Comparison of ENCODE assay signal across 1 cellular context in the genomic region with DNA sequence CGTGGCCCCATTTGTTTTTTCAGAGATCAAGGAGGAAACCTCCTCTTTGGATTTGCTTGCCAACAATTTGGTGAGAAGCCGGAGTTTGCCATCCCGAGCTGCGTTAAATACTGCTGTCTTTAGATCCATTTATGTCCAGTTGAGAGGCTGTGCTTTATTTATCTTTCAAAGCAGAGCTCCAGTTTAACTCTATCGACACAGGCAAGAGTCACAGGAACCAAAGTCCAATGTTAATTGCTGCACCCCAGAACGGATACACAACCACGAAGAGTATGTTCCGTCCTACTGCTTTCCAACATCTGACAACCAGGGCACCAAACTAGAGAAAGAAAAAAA.
A peak's percentile ranks its signal among the peaks of the same experiment; 100 is the strongest.
TF ChIP-seq lines count a peak whose summit lies in the region.

No MANE protein-coding gene starts in this region.

TF ChIP-seq in HepG2, 621 proteins besides CTCF, POLR2A, EP300 and RAD21 (continued from another document and continues in another):
- TF ChIP-seq, protein P1, sequence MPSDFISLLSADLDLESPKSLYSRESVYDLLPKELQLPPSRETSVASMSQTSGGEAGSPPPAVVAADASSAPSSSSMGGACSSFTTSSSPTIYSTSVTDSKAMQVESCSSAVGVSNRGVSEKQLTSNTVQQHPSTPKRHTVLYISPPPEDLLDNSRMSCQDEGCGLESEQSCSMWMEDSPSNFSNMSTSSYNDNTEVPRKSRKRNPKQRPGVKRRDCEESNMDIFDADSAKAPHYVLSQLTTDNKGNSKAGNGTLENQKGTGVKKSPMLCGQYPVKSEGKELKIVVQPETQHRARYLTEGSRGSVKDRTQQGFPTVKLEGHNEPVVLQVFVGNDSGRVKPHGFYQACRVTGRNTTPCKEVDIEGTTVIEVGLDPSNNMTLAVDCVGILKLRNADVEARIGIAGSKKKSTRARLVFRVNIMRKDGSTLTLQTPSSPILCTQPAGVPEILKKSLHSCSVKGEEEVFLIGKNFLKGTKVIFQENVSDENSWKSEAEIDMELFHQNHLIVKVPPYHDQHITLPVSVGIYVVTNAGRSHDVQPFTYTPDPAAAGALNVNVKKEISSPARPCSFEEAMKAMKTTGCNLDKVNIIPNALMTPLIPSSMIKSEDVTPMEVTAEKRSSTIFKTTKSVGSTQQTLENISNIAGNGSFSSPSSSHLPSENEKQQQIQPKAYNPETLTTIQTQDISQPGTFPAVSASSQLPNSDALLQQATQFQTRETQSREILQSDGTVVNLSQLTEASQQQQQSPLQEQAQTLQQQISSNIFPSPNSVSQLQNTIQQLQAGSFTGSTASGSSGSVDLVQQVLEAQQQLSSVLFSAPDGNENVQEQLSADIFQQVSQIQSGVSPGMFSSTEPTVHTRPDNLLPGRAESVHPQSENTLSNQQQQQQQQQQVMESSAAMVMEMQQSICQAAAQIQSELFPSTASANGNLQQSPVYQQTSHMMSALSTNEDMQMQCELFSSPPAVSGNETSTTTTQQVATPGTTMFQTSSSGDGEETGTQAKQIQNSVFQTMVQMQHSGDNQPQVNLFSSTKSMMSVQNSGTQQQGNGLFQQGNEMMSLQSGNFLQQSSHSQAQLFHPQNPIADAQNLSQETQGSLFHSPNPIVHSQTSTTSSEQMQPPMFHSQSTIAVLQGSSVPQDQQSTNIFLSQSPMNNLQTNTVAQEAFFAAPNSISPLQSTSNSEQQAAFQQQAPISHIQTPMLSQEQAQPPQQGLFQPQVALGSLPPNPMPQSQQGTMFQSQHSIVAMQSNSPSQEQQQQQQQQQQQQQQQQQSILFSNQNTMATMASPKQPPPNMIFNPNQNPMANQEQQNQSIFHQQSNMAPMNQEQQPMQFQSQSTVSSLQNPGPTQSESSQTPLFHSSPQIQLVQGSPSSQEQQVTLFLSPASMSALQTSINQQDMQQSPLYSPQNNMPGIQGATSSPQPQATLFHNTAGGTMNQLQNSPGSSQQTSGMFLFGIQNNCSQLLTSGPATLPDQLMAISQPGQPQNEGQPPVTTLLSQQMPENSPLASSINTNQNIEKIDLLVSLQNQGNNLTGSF (CRISPR knock-in tag; IDR thresholded peaks at IDR 0.05): no peak
- no peak for TF ChIP-seq ZNF598 (CRISPR knock-in tag; IDR thresholded peaks at IDR 0.05; ENCODE audit: borderline replicate concordance)
- no peak for TF ChIP-seq ZNF713 (CRISPR knock-in tag; IDR thresholded peaks at IDR 0.05)
- TF ChIP-seq, protein P2, sequence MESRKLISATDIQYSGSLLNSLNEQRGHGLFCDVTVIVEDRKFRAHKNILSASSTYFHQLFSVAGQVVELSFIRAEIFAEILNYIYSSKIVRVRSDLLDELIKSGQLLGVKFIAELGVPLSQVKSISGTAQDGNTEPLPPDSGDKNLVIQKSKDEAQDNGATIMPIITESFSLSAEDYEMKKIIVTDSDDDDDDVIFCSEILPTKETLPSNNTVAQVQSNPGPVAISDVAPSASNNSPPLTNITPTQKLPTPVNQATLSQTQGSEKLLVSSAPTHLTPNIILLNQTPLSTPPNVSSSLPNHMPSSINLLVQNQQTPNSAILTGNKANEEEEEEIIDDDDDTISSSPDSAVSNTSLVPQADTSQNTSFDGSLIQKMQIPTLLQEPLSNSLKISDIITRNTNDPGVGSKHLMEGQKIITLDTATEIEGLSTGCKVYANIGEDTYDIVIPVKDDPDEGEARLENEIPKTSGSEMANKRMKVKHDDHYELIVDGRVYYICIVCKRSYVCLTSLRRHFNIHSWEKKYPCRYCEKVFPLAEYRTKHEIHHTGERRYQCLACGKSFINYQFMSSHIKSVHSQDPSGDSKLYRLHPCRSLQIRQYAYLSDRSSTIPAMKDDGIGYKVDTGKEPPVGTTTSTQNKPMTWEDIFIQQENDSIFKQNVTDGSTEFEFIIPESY (CRISPR knock-in tag; IDR thresholded peaks at IDR 0.05): no peak
- TF ChIP-seq, protein P3, sequence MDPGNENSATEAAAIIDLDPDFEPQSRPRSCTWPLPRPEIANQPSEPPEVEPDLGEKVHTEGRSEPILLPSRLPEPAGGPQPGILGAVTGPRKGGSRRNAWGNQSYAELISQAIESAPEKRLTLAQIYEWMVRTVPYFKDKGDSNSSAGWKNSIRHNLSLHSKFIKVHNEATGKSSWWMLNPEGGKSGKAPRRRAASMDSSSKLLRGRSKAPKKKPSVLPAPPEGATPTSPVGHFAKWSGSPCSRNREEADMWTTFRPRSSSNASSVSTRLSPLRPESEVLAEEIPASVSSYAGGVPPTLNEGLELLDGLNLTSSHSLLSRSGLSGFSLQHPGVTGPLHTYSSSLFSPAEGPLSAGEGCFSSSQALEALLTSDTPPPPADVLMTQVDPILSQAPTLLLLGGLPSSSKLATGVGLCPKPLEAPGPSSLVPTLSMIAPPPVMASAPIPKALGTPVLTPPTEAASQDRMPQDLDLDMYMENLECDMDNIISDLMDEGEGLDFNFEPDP (CRISPR knock-in tag; conservative IDR thresholded peaks at IDR 0.05): no peak
- no peak for TF ChIP-seq SCMH1 (CRISPR knock-in tag; IDR thresholded peaks at IDR 0.05; ENCODE audit: borderline replicate concordance)
- no peak for TF ChIP-seq ZNF160 (CRISPR knock-in tag; IDR thresholded peaks at IDR 0.05)
- TF ChIP-seq, protein P4, sequence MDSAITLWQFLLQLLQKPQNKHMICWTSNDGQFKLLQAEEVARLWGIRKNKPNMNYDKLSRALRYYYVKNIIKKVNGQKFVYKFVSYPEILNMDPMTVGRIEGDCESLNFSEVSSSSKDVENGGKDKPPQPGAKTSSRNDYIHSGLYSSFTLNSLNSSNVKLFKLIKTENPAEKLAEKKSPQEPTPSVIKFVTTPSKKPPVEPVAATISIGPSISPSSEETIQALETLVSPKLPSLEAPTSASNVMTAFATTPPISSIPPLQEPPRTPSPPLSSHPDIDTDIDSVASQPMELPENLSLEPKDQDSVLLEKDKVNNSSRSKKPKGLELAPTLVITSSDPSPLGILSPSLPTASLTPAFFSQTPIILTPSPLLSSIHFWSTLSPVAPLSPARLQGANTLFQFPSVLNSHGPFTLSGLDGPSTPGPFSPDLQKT (CRISPR knock-in tag; IDR thresholded peaks at IDR 0.05; ENCODE audit: borderline replicate concordance): no peak
- TF ChIP-seq, protein P5, sequence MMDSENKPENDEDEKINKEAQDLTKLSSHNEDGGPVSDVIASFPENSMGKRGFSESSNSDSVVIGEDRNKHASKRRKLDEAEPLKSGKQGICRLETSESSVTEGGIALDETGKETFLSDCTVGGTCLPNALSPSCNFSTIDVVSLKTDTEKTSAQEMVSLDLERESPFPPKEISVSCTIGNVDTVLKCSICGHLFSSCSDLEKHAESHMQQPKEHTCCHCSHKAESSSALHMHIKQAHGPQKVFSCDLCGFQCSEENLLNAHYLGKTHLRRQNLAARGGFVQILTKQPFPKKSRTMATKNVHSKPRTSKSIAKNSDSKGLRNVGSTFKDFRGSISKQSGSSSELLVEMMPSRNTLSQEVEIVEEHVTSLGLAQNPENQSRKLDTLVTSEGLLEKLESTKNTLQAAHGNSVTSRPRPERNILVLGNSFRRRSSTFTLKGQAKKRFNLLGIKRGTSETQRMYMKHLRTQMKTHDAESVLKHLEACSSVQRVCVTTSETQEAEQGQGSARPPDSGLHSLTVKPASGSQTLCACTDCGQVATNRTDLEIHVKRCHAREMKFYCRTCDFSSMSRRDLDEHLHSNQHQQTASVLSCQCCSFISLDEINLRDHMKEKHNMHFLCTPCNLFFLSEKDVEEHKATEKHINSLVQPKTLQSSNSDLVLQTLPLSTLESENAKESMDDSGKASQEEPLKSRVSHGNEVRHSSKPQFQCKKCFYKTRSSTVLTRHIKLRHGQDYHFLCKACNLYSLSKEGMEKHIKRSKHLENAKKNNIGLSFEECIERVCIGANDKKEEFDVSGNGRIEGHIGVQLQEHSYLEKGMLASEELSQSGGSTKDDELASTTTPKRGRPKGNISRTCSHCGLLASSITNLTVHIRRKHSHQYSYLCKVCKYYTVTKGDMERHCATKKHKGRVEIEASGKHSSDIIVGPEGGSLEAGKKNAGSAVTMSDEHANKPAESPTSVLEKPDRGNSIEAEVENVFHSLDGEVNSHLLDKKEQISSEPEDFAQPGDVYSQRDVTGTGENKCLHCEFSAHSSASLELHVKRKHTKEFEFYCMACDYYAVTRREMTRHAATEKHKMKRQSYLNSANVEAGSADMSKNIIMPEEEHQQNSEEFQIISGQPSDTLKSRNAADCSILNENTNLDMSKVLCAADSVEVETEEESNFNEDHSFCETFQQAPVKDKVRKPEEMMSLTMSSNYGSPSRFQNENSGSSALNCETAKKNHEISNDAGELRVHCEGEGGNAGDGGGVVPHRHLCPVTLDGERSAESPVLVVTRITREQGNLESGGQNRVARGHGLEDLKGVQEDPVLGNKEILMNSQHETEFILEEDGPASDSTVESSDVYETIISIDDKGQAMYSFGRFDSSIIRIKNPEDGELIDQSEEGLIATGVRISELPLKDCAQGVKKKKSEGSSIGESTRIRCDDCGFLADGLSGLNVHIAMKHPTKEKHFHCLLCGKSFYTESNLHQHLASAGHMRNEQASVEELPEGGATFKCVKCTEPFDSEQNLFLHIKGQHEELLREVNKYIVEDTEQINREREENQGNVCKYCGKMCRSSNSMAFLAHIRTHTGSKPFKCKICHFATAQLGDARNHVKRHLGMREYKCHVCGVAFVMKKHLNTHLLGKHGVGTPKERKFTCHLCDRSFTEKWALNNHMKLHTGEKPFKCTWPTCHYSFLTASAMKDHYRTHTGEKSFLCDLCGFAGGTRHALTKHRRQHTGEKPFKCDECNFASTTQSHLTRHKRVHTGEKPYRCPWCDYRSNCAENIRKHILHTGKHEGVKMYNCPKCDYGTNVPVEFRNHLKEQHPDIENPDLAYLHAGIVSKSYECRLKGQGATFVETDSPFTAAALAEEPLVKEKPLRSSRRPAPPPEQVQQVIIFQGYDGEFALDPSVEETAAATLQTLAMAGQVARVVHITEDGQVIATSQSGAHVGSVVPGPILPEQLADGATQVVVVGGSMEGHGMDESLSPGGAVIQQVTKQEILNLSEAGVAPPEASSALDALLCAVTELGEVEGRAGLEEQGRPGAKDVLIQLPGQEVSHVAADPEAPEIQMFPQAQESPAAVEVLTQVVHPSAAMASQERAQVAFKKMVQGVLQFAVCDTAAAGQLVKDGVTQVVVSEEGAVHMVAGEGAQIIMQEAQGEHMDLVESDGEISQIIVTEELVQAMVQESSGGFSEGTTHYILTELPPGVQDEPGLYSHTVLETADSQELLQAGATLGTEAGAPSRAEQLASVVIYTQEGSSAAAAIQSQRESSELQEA (CRISPR knock-in tag; IDR thresholded peaks at IDR 0.05; ENCODE audit: not compliant biosample characterization): no peak
- TF ChIP-seq ETV6 (CRISPR knock-in tag; conservative IDR thresholded peaks at IDR 0.05): no peak
- no peak for TF ChIP-seq ZMYM4 (CRISPR knock-in tag; IDR thresholded peaks at IDR 0.05)
- no peak for TF ChIP-seq SRY (CRISPR knock-in tag; IDR thresholded peaks at IDR 0.05)
- no peak for TF ChIP-seq DNMT3B (CRISPR knock-in tag; conservative IDR thresholded peaks at IDR 0.05)
- peak; percentile 44; the same call in 1 of the 2 replicates for TF ChIP-seq ZNF614 (CRISPR knock-in tag; IDR thresholded peaks at IDR 0.05; ENCODE audit: borderline replicate concordance)
- no peak for TF ChIP-seq MIER3 (CRISPR knock-in tag; IDR thresholded peaks at IDR 0.05; ENCODE audit: borderline replicate concordance)
- no peak for TF ChIP-seq GLI4 (CRISPR knock-in tag; IDR thresholded peaks at IDR 0.05; ENCODE audit: borderline replicate concordance)
- TF ChIP-seq, protein P6, sequence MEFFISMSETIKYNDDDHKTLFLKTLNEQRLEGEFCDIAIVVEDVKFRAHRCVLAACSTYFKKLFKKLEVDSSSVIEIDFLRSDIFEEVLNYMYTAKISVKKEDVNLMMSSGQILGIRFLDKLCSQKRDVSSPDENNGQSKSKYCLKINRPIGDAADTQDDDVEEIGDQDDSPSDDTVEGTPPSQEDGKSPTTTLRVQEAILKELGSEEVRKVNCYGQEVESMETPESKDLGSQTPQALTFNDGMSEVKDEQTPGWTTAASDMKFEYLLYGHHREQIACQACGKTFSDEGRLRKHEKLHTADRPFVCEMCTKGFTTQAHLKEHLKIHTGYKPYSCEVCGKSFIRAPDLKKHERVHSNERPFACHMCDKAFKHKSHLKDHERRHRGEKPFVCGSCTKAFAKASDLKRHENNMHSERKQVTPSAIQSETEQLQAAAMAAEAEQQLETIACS (CRISPR knock-in tag; IDR thresholded peaks at IDR 0.05): no peak
- TF ChIP-seq, protein P7, sequence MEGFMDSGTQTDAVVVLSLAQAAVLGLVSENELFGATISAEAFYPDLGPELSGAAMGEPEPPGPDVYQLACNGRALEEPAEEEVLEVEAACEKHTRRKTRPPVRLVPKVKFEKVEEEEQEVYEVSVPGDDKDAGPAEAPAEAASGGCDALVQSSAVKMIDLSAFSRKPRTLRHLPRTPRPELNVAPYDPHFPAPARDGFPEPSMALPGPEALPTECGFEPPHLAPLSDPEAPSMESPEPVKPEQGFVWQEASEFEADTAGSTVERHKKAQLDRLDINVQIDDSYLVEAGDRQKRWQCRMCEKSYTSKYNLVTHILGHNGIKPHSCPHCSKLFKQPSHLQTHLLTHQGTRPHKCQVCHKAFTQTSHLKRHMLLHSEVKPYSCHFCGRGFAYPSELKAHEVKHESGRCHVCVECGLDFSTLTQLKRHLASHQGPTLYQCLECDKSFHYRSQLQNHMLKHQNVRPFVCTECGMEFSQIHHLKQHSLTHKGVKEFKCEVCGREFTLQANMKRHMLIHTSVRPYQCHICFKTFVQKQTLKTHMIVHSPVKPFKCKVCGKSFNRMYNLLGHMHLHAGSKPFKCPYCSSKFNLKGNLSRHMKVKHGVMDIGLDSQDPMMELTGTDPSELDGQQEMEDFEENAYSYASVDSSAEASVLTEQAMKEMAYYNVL (CRISPR knock-in tag; IDR thresholded peaks at IDR 0.05; ENCODE audit: borderline replicate concordance): no peak
- TF ChIP-seq ZNF256 (CRISPR knock-in tag; conservative IDR thresholded peaks at IDR 0.05): no peak
- TF ChIP-seq PAF1 (CRISPR knock-in tag; IDR thresholded peaks at IDR 0.05): no peak
- TF ChIP-seq, protein P8, sequence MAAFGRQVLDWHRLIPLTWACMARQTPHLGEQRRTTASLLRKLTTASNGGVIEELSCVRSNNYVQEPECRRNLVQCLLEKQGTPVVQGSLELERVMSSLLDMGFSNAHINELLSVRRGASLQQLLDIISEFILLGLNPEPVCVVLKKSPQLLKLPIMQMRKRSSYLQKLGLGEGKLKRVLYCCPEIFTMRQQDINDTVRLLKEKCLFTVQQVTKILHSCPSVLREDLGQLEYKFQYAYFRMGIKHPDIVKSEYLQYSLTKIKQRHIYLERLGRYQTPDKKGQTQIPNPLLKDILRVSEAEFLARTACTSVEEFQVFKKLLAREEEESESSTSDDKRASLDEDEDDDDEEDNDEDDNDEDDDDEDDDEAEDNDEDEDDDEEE (CRISPR knock-in tag; IDR thresholded peaks at IDR 0.05): no peak
- TF ChIP-seq, protein P9, sequence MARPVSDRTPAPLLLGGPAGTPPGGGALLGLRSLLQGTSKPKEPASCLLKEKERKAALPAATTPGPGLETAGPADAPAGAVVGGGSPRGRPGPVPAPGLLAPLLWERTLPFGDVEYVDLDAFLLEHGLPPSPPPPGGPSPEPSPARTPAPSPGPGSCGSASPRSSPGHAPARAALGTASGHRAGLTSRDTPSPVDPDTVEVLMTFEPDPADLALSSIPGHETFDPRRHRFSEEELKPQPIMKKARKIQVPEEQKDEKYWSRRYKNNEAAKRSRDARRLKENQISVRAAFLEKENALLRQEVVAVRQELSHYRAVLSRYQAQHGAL (CRISPR knock-in tag; IDR thresholded peaks at IDR 0.05; ENCODE audit: not compliant biosample characterization): no peak
- TF ChIP-seq ZNF660 (CRISPR knock-in tag; IDR thresholded peaks at IDR 0.05; ENCODE audit: borderline replicate concordance, low read depth): no peak
- TF ChIP-seq ZNF589 (CRISPR knock-in tag; conservative IDR thresholded peaks at IDR 0.05): no peak
- TF ChIP-seq NPAS2 (CRISPR knock-in tag; IDR thresholded peaks at IDR 0.05; ENCODE audit: borderline replicate concordance): no peak
- TF ChIP-seq ESRRA (CRISPR knock-in tag; IDR thresholded peaks at IDR 0.05; ENCODE audit: low read depth): no peak
- TF ChIP-seq ZFX (CRISPR knock-in tag; IDR thresholded peaks at IDR 0.05; ENCODE audit: low read depth): no peak
